ENCODE assay signal across 9 cellular contexts in genomic region chr16:57283956-57284205, GRCh38. TPM values are rescaled to one million over a fixed set of nuclear protein-coding genes. Genes with fewer than 3 reads are reported as not detected.
A peak's percentile ranks its signal among the peaks of the same experiment; 100 is the strongest.
DNase-seq lines count a peak whose midpoint lies in the region; ATAC-seq and TF ChIP-seq lines count a peak whose summit lies in the region.
"Had no signal": no experiment of that assay in that cellular context is flagged by ENCODE, and none has a peak within 500 bp of the region (broad histone marks: within the 10 kb centered on the region; RNA-seq: fewer than 3 reads in every experiment).

No MANE protein-coding gene starts in this region.

- no peak for TF ChIP-seq EP300 in transverse colon (IDR thresholded peaks at IDR 0.05; ENCODE audit: low read depth)

- H3K4me3 ChIP-seq in ectodermal cell (ENCODE audit: insufficient read depth, low read depth, low read length), result peak overlapping the region; percentile 36
- peak overlapping the region; percentile 50 to 70 for H3K4me3 ChIP-seq in muscle layer of duodenum (ENCODE audit: low read depth in 1 of 2, low read length in 2 of 2)
- peak overlapping the region in 3 of 4 donors; percentile 51 to 73 (median 60) for H3K4me3 ChIP-seq in transverse colon

- no peak overlapping the region for H3K27ac ChIP-seq in ectodermal cell (ENCODE audit: insufficient read depth, low read depth, low read length, poor library complexity, severe bottlenecking)
- no peak overlapping the region for H3K27ac ChIP-seq in muscle layer of duodenum (ENCODE audit: low read length)
- H3K27ac ChIP-seq in transverse colon, result peak overlapping the region in 2 of 4 donors; percentile 33 to 66

- no peak for TF ChIP-seq POLR2A in transverse colon (IDR thresholded peaks at IDR 0.05)

- no peak for DNase-seq in activated CD8-positive, alpha-beta memory T cell treated with anti-CD3 and anti-CD28 coated beads, Interleukin-2, amount 10 ng/mL, durations not matched to agents 7 days and 5 days
- DNase-seq in activated CD8-positive, alpha-beta memory T cell treated with anti-CD3 and anti-CD28 coated beads, Interleukin-2, amount 50 U/mL, for 48 hours, result no peak
- no peak for DNase-seq in transverse colon
- no peak for DNase-seq in NCI-H1930 (lab: John Stamatoyannopoulos, UW)
- no peak for DNase-seq in kidney tubule cell (ENCODE audit: low spot score)
- DNase-seq: activated effector memory CD4-positive, alpha-beta T cell treated with anti-CD3 and anti-CD28 coated beads, Interleukin-2, amount 50 U/mL, for 16 hours had no signal

- in situ Hi-C loops in transverse colon (cut with MboI; ENCODE audit: low pct_ligation_motif_present in 1 of 4, low pct_unique_long_range_greater_than_20kb in 1 of 4, low sequenced_read_pairs in 3 of 4), result no loop called here

- H3K4me1 ChIP-seq in ectodermal cell (ENCODE audit: control insufficient read depth, insufficient read depth, low read length) (peaks cover 6% of the 10 kb centered on the region), muscle layer of duodenum (ENCODE audit: control insufficient read depth in 1 of 2, insufficient read depth in 2 of 2, low read length in 2 of 2) (peaks cover 0 to 16% of the 10 kb centered on the region in 2 donors), transverse colon (peaks cover 5 to 27% (median 18%) of the 10 kb centered on the region in 4 donors)

- CTCF ChIA-PET in activated CD8-positive, alpha-beta memory T cell treated with anti-CD3 and anti-CD28 coated beads, Interleukin-2, amount 10 ng/mL, durations not matched to agents 7 days and 5 days (lab: Charles Lee), result no interaction called here

- H3K9me3 ChIP-seq in ectodermal cell (ENCODE audit: control insufficient read depth, low read length) (no peaks in the 10 kb centered on the region), muscle layer of duodenum (ENCODE audit: control insufficient read depth in 1 of 2, low read length in 2 of 2) (no peaks in the 10 kb centered on the region), transverse colon (no peaks in the 10 kb centered on the region)

- H3K27ac Mint-ChIP-seq in activated CD8-positive, alpha-beta memory T cell treated with anti-CD3 and anti-CD28 coated beads, Interleukin-2, amount 10 ng/mL, durations not matched to agents 7 days and 5 days, result no peak overlapping the region

- 22% methylated on average over 14 of the region's 14 CpGs for WGBS in ectodermal cell, 2 experiments
- WGBS in transverse colon (ENCODE audit: low coverage in 1 of 2), 2 donors, result 27% methylated on average over 14 of the region's 14 CpGs; no CpG with 5 or more reads in 1 of the 2 donors

- intact Hi-C loops in transverse colon (cut with DNase I; ENCODE audit: low total_unique reads), result no loop called here

- H3K27me3 Mint-ChIP-seq in activated CD8-positive, alpha-beta memory T cell treated with anti-CD3 and anti-CD28 coated beads, Interleukin-2, amount 10 ng/mL, durations not matched to agents 7 days and 5 days, result peaks cover 44% of the 10 kb centered on the region

- H3K9me3 Mint-ChIP-seq in activated CD8-positive, alpha-beta memory T cell treated with anti-CD3 and anti-CD28 coated beads, Interleukin-2, amount 10 ng/mL, durations not matched to agents 7 days and 5 days (ENCODE audit: low read depth), result no peaks in the 10 kb centered on the region

- H3K27me3 ChIP-seq in ectodermal cell (ENCODE audit: control insufficient read depth, insufficient read depth, low read length, poor library complexity, severe bottlenecking) (peaks cover 39% of the 10 kb centered on the region), muscle layer of duodenum (ENCODE audit: low read depth, low read length) (no peaks in the 10 kb centered on the region), transverse colon (peaks cover 23% of the 10 kb centered on the region)

- peak; percentile 14 for ATAC-seq in activated CD8-positive, alpha-beta memory T cell treated with anti-CD3 and anti-CD28 coated beads, Interleukin-2, amount 10 ng/mL, durations not matched to agents 7 days and 5 days
- no peak for ATAC-seq in GM19328 (IDR thresholded peaks at IDR 0.05; ENCODE audit: unreplicated experiment)

- TF ChIP-seq CTCF in transverse colon (IDR thresholded peaks at IDR 0.05), result no peak

- peak overlapping the region; percentile 18 for H3K4me3 Mint-ChIP-seq in activated CD8-positive, alpha-beta memory T cell treated with anti-CD3 and anti-CD28 coated beads, Interleukin-2, amount 10 ng/mL, durations not matched to agents 7 days and 5 days

- peaks cover 11% of the 10 kb centered on the region for H3K4me1 Mint-ChIP-seq in activated CD8-positive, alpha-beta memory T cell treated with anti-CD3 and anti-CD28 coated beads, Interleukin-2, amount 10 ng/mL, durations not matched to agents 7 days and 5 days

- H3K36me3 Mint-ChIP-seq in activated CD8-positive, alpha-beta memory T cell treated with anti-CD3 and anti-CD28 coated beads, Interleukin-2, amount 10 ng/mL, durations not matched to agents 7 days and 5 days, result no peaks in the 10 kb centered on the region

- no peaks in the 10 kb centered on the region for H3K36me3 ChIP-seq in ectodermal cell (ENCODE audit: control insufficient read depth, insufficient read depth, low read length)
- H3K36me3 ChIP-seq in muscle layer of duodenum (ENCODE audit: control insufficient read depth in 1 of 2, insufficient read depth in 2 of 2, low read length in 2 of 2), result no peaks in the 10 kb centered on the region
- H3K36me3 ChIP-seq in transverse colon, result no peaks in the 10 kb centered on the region

RNA-seq across cellular contexts. Expression of gene PLLP, which starts 0.6 kb away (rescaled TPM):
- total RNA-seq in activated CD8-positive, alpha-beta memory T cell treated with anti-CD3 and anti-CD28 coated beads, Interleukin-2, amount 10 ng/mL, durations not matched to agents 7 days and 5 days, result not detected
- 0.57 TPM for polyA plus RNA-seq in ectodermal cell (2013, experiment 1 of 4)
- polyA plus RNA-seq in ectodermal cell (2013, experiment 2 of 4), result 0.96 TPM
- 1.3 TPM for polyA plus RNA-seq in ectodermal cell (2013, experiment 3 of 4)
- 1.7 TPM for polyA plus RNA-seq in ectodermal cell (2013, experiment 4 of 4)
- total RNA-seq in transverse colon, result 10 to 100 TPM in 2 of 4 donors, 1 to 10 TPM in 2; 4.4 to 13.5 (median 9.6) TPM

RNA-seq across cellular contexts. Expression of gene ARL2BP, which starts 38.8 kb away (rescaled TPM):
- total RNA-seq in activated CD8-positive, alpha-beta memory T cell treated with anti-CD3 and anti-CD28 coated beads, Interleukin-2, amount 10 ng/mL, durations not matched to agents 7 days and 5 days, result 10 to 100 TPM; 24.9 to 30.2 TPM
- 35.2 TPM for polyA plus RNA-seq in ectodermal cell (2013, experiment 1 of 4)
- polyA plus RNA-seq in ectodermal cell (2013, experiment 2 of 4), result 30.9 TPM
- 31.1 TPM for polyA plus RNA-seq in ectodermal cell (2013, experiment 3 of 4)
- polyA plus RNA-seq in ectodermal cell (2013, experiment 4 of 4), result 39.2 TPM
- 10 to 100 TPM; 10.3 to 39.6 (median 36.5) TPM for total RNA-seq in transverse colon

Comparison
In these comparisons a context has a peak if more than half of its experiments do, and no peak if none do; other contexts are left out.
1. RNA of gene PLLP, which starts 0.6 kb away (total RNA-seq): 4.4 to 13.5 TPM in transverse colon; not detected in activated CD8-positive, alpha-beta memory T cell treated with anti-CD3 and anti-CD28 coated beads, Interleukin-2, amount 10 ng/mL, durations not matched to agents 7 days and 5 days; every median in the first group is over 4 times any median in the second.
2. Peak in every context shown above with its lines, with median percentiles within 50 percentile points of each other: H3K4me3 ChIP-seq.